In the genomic region with DNA sequence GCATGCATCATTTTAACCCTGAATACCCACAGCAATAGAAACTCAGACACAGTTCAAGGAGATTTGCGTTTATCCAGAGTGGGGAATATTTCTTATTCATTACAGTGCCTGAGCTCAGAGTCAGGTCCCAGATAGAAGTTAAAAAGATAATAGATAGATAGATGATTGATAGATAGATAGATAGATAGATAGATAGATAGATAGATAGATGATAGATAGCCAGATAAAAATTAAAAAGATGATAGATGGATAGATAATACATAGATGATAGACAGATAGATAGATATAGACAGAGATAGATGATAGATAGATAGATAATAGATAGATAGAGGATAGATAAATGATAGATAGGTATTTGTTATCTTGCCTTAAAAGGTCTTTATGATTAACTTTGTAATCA, we compare ENCODE assay signal across 11 cellular contexts.
"Had no signal": no experiment of that assay in that cellular context is flagged by ENCODE, and none has a peak within 500 bp of the region (broad histone marks: within the 10 kb centered on the region; RNA-seq: fewer than 3 reads in every experiment).

No MANE protein-coding gene starts in this region.

- H3K4me3 ChIP-seq: GM23248, GM23338, HAP-1 had no signal

- H3K36me3 ChIP-seq: HAP-1 had no signal

- ATAC-seq: GM23338, HCT116 had no signal

- DNase-seq: GM23248, GOT3, H7, H9, HCEC 1CT, HFFc6 had no signal

- H3K4me2 ChIP-seq: GM23338 had no signal

- H2AFZ ChIP-seq: GM23248, GM23338 had no signal

- H3K9ac ChIP-seq: GM23248 had no signal

- H3K9me3 ChIP-seq: HAP-1 had no signal

- FAIRE-seq: H1, H54 had no signal

- H3K4me1 ChIP-seq: HAP-1 had no signal

- H3K27ac ChIP-seq: GM23248 had no signal
